ENCODE assay signal across 24 cellular contexts in genomic region chr1:116261227-116261626, GRCh38.
DNase-seq lines count a peak whose midpoint lies in the region; ATAC-seq and TF ChIP-seq lines count a peak whose summit lies in the region.
"Had no signal": no experiment of that assay in that cellular context is flagged by ENCODE, and none has a peak within 500 bp of the region (broad histone marks: within the 10 kb centered on the region; RNA-seq: fewer than 3 reads in every experiment).

No MANE protein-coding gene starts in this region.

- no CpG with 5 or more reads among the region's 7 CpGs for WGBS in mesendoderm (ENCODE audit: extremely low coverage, insufficient coverage, low lambda C conversion rate)

- no peak overlapping the region for H3K4me3 Mint-ChIP-seq in activated T-cell treated with anti-CD3 and anti-CD28 coated beads, Interleukin-2, amount 50 U/mL, for 4 hours
- H3K4me3 Mint-ChIP-seq: naive thymus-derived CD4-positive, alpha-beta T cell had no signal

- H4K8ac ChIP-seq in mesendoderm (ENCODE audit: low read depth, low read length), result no peak overlapping the region

- H2BK5ac ChIP-seq in mesendoderm (ENCODE audit: low read length), result no peak overlapping the region

- DNase-seq in ELF-1 (ENCODE audit: low read depth, low spot score) (peak; percentile 73), NT2/D1 (ENCODE audit: low read depth, low spot score) (peak; percentile 36), fibroblast of peridontal ligament (ENCODE audit: extremely low read depth) (peak; percentile 1), mesendoderm (peak; percentile 64), osteoblast (ENCODE audit: insufficient read length, low spot score, missing footprints) (no peak), UCSD-AML1 (lab: John Stamatoyannopoulos, UW; ENCODE audit: unreplicated experiment) (no peak)
- DNase-seq in activated T-cell treated with anti-CD3 and anti-CD28 coated beads, Interleukin-2, amount 50 U/mL, for 4 hours, result no peak
- DNase-seq: activated CD4-positive, alpha-beta T cell treated with anti-CD3 and anti-CD28 coated beads for 48 hours; activated T-cell treated with anti-CD3 and anti-CD28 coated beads, Interleukin-2, amount 50 U/mL, for 1 hour; body of pancreas; DMS153; foreskin fibroblast; heart right ventricle; Karpas-422; midbrain; naive thymus-derived CD4-positive, alpha-beta T cell; NCI-H1436; NCI-H2107; NCI-H510A; occipital lobe had no signal

- H3K4me2 ChIP-seq in mesendoderm (ENCODE audit: low read length) (no peak overlapping the region), osteoblast (ENCODE audit: insufficient read depth, low read length) (no peak overlapping the region)

- H3K36me3 Mint-ChIP-seq in activated T-cell treated with anti-CD3 and anti-CD28 coated beads, Interleukin-2, amount 50 U/mL, for 4 hours (ENCODE audit: insufficient read depth), result no peaks in the 10 kb centered on the region
- H3K36me3 Mint-ChIP-seq: naive thymus-derived CD4-positive, alpha-beta T cell had no signal

- no peak overlapping the region for H2AK5ac ChIP-seq in mesendoderm (ENCODE audit: low read length)

- H3K4me3 ChIP-seq in NT2/D1 (ENCODE audit: insufficient read length, low read depth) (no peak overlapping the region), mesendoderm (ENCODE audit: low read length) (no peak overlapping the region), osteoblast (ENCODE audit: insufficient read depth, low read length) (no peak overlapping the region)
- H3K4me3 ChIP-seq: body of pancreas, heart right ventricle, skin epidermis, tibial nerve had no signal

- no peaks in the 10 kb centered on the region for H3K9me3 Mint-ChIP-seq in activated T-cell treated with anti-CD3 and anti-CD28 coated beads, Interleukin-2, amount 50 U/mL, for 4 hours

- H2AFZ ChIP-seq in osteoblast (ENCODE audit: low read length), result no peak overlapping the region

- H3K56ac ChIP-seq in mesendoderm (ENCODE audit: low read length), result no peak overlapping the region

- H3K27me3 Mint-ChIP-seq in activated T-cell treated with anti-CD3 and anti-CD28 coated beads, Interleukin-2, amount 50 U/mL, for 4 hours (ENCODE audit: low read depth), result no peaks in the 10 kb centered on the region
- H3K27me3 Mint-ChIP-seq: naive thymus-derived CD4-positive, alpha-beta T cell had no signal

- no peak for ATAC-seq in GM18868 (IDR thresholded peaks at IDR 0.05; ENCODE audit: unreplicated experiment)
- ATAC-seq in activated T-cell treated with anti-CD3 and anti-CD28 coated beads, Interleukin-2, amount 50 U/mL, for 4 hours, result no peak
- ATAC-seq: body of pancreas; naive thymus-derived CD4-positive, alpha-beta T cell had no signal

- no peaks in the 10 kb centered on the region for H3K79me1 ChIP-seq in mesendoderm (ENCODE audit: low read length)

- H4K20me1 ChIP-seq in osteoblast (ENCODE audit: insufficient read depth, low read length), result no peaks in the 10 kb centered on the region

- no peak overlapping the region for H2BK15ac ChIP-seq in mesendoderm (replicated peaks; ENCODE audit: low read depth)

- H3K9ac ChIP-seq in NT2/D1 (ENCODE audit: insufficient read length, low read depth) (no peak overlapping the region), mesendoderm (ENCODE audit: low read length) (no peak overlapping the region)

- H3K4me1 ChIP-seq in NT2/D1 (ENCODE audit: insufficient read depth, insufficient read length), result no peaks in the 10 kb centered on the region
- H3K4me1 ChIP-seq in mesendoderm (ENCODE audit: control insufficient read depth, low read depth, low read length), result peaks cover 5% of the 10 kb centered on the region
- H3K4me1 ChIP-seq in osteoblast (ENCODE audit: insufficient read depth, low read length), result no peaks in the 10 kb centered on the region
- H3K4me1 ChIP-seq: body of pancreas, heart right ventricle, tibial nerve had no signal

- H3K27ac ChIP-seq in mesendoderm (ENCODE audit: low read depth, low read length) (no peak overlapping the region), osteoblast (ENCODE audit: low read depth, low read length) (no peak overlapping the region)
- H3K27ac ChIP-seq: body of pancreas, heart right ventricle, skin epidermis, tibial nerve, VCaP had no signal

- H3K9me3 ChIP-seq in NT2/D1 (ENCODE audit: insufficient read depth, low read length) (no peaks in the 10 kb centered on the region), osteoblast (ENCODE audit: low read depth, low read length) (no peaks in the 10 kb centered on the region)
- H3K9me3 ChIP-seq: body of pancreas, heart right ventricle, tibial nerve had no signal

- no peak overlapping the region for H3K18ac ChIP-seq in mesendoderm (ENCODE audit: low read length)

- H3K79me2 ChIP-seq in mesendoderm (ENCODE audit: control insufficient read depth, insufficient read depth, low read length) (no peaks in the 10 kb centered on the region), osteoblast (ENCODE audit: insufficient read depth, low read length) (no peaks in the 10 kb centered on the region)

- H3K4me1 Mint-ChIP-seq in activated T-cell treated with anti-CD3 and anti-CD28 coated beads, Interleukin-2, amount 50 U/mL, for 4 hours (ENCODE audit: low read depth), result peaks cover 17% of the 10 kb centered on the region

- H3K23ac ChIP-seq in mesendoderm (ENCODE audit: low read length), result no peak overlapping the region

- H4K5ac ChIP-seq in mesendoderm (ENCODE audit: low read length), result no peak overlapping the region

- H2BK120ac ChIP-seq in mesendoderm (ENCODE audit: low read depth, low read length), result no peak overlapping the region

- TF ChIP-seq CTCF in osteoblast (IDR thresholded peaks at IDR 0.05; ENCODE audit: extremely low read depth, low read depth, low read length), result no peak

- no peaks in the 10 kb centered on the region for H3K27me3 ChIP-seq in NT2/D1 (ENCODE audit: insufficient read depth, insufficient read length)
- H3K27me3 ChIP-seq in mesendoderm (ENCODE audit: insufficient read depth, low read length, poor library complexity), result no peaks in the 10 kb centered on the region
- peaks cover 14% of the 10 kb centered on the region for H3K27me3 ChIP-seq in osteoblast (ENCODE audit: insufficient read depth, low read length)
- H3K27me3 ChIP-seq: body of pancreas, tibial nerve had no signal

- H3K4ac ChIP-seq in mesendoderm (ENCODE audit: low read depth, low read length), result no peak overlapping the region

- H3K36me3 ChIP-seq in NT2/D1 (ENCODE audit: insufficient read depth, insufficient read length, low read length) (no peaks in the 10 kb centered on the region), mesendoderm (ENCODE audit: control insufficient read depth, insufficient read depth, low read length) (no peaks in the 10 kb centered on the region), osteoblast (ENCODE audit: insufficient read depth, low read length) (no peaks in the 10 kb centered on the region)
- H3K36me3 ChIP-seq: heart right ventricle, tibial nerve had no signal

Comparison
In these comparisons a context has a peak if more than half of its experiments do, and no peak if none do; other contexts are left out.
1. DNase-seq: peak in ELF-1 (single experiment), NT2/D1 (single experiment), fibroblast of peridontal ligament (single experiment) and mesendoderm (single experiment); none in osteoblast (single experiment), activated T-cell treated with anti-CD3 and anti-CD28 coated beads, Interleukin-2, amount 50 U/mL, for 4 hours (single experiment) and UCSD-AML1 (single experiment).